14 cellular contexts compared by ENCODE assay signal in the genomic region with DNA sequence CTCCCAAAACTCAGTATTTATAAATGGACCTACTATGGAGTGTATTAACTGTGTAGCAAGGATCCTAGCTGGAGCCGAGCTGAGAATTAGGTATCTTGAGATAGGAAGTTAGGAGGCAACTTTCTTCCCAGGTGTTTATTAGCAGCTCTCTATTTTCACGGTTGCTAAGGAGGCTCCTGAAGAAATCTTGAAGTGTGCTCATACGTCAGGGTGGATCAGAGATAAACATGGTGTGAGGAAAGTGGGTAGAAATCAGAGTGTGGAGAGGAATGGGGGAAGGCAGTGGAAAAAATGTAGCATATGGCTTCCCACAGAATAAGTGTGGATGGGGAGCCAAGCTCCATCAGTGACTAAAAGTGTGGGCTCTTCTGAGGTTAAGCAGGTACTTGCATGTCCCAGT.
DNase-seq lines count a peak whose midpoint lies in the region; TF ChIP-seq lines count a peak whose summit lies in the region.
"Had no signal": no experiment of that assay in that cellular context is flagged by ENCODE, and none has a peak within 500 bp of the region (broad histone marks: within the 10 kb centered on the region; RNA-seq: fewer than 3 reads in every experiment).

No MANE protein-coding gene starts in this region.

- DNase-seq in mammary epithelial cell (peak; percentile 19), breast epithelium (ENCODE audit: low spot score in 2 of 2) (no peak), choroid plexus epithelial cell (ENCODE audit: low read depth) (peak; percentile 1), nephron progenitor cell (no peak), NCI-H2227 treated with DMSO at 0.1 percent for 48 hours (lab: John Stamatoyannopoulos, UW) (no peak), LoVo (ENCODE audit: low spot score) (no peak)
- no peak for DNase-seq in activated CD4-positive, alpha-beta T cell treated with anti-CD3 and anti-CD28 coated beads, Interleukin-2, amount 10 ng/mL, durations not matched to agents 24 days and 14 days
- DNase-seq: 8988T; AML-193; Caco-2; CD8-positive, alpha-beta memory T cell; DND-41; GDM1 had no signal

- H3K27ac ChIP-seq in mammary epithelial cell (ENCODE audit: insufficient read depth, low read depth, low read length) (no peak overlapping the region), breast epithelium (no peak overlapping the region)
- H3K27ac ChIP-seq: BLaER1 had no signal

- H3K27me3 Mint-ChIP-seq in nephron progenitor cell (ENCODE audit: low read depth, poor library complexity): no peaks in the 10 kb centered on the region
- no peaks in the 10 kb centered on the region for H3K27me3 Mint-ChIP-seq in activated CD4-positive, alpha-beta T cell treated with anti-CD3 and anti-CD28 coated beads, Interleukin-2, amount 10 ng/mL, durations not matched to agents 24 days and 14 days
- H3K27me3 Mint-ChIP-seq: CD8-positive, alpha-beta memory T cell had no signal

- no peak overlapping the region for H2AFZ ChIP-seq in mammary epithelial cell (ENCODE audit: low read depth, low read length)

- no peaks in the 10 kb centered on the region for H3K79me2 ChIP-seq in mammary epithelial cell (ENCODE audit: insufficient read depth, low read length)

- H3K9ac ChIP-seq in mammary epithelial cell (ENCODE audit: insufficient read depth, low read length): no peak overlapping the region
- H3K9ac ChIP-seq: BLaER1 had no signal

- peak overlapping the region; percentile 91 for H3K27ac Mint-ChIP-seq in nephron progenitor cell
- H3K27ac Mint-ChIP-seq in activated CD4-positive, alpha-beta T cell treated with anti-CD3 and anti-CD28 coated beads, Interleukin-2, amount 10 ng/mL, durations not matched to agents 24 days and 14 days: no peak overlapping the region
- H3K27ac Mint-ChIP-seq: CD8-positive, alpha-beta memory T cell had no signal

- no peak overlapping the region for H3K4me3 ChIP-seq in mammary epithelial cell (replicated peaks in 1 of 3; ENCODE audit: insufficient read depth in 1 of 3, low read depth in 2 of 3, low read length in 3 of 3)
- H3K4me3 ChIP-seq in breast epithelium: no peak overlapping the region
- no peak overlapping the region for H3K4me3 ChIP-seq in choroid plexus epithelial cell (ENCODE audit: low read depth, low read length)
- H3K4me3 ChIP-seq: BLaER1 had no signal

- no peak overlapping the region for H3K4me3 Mint-ChIP-seq in nephron progenitor cell
- H3K4me3 Mint-ChIP-seq in activated CD4-positive, alpha-beta T cell treated with anti-CD3 and anti-CD28 coated beads, Interleukin-2, amount 10 ng/mL, durations not matched to agents 24 days and 14 days: no peak overlapping the region
- H3K4me3 Mint-ChIP-seq: CD8-positive, alpha-beta memory T cell had no signal

- WGBS in mammary epithelial cell (ENCODE audit: low coverage, missing lambda C conversion rate): 73% methylated on average over 3 of the region's 3 CpGs

- peaks cover 26% of the 10 kb centered on the region for H3K4me1 Mint-ChIP-seq in nephron progenitor cell
- no peaks in the 10 kb centered on the region for H3K4me1 Mint-ChIP-seq in activated CD4-positive, alpha-beta T cell treated with anti-CD3 and anti-CD28 coated beads, Interleukin-2, amount 10 ng/mL, durations not matched to agents 24 days and 14 days
- H3K4me1 Mint-ChIP-seq: CD8-positive, alpha-beta memory T cell had no signal

- CTCF ChIA-PET in mammary epithelial cell (lab: Charles Lee; ENCODE audit: low non-redundant PET): no interaction called here

- intact Hi-C loops in mammary epithelial cell (cut with micrococcal nuclease) (no loop called here), breast epithelium (cut with DNase I; ENCODE audit: low total_unique reads) (no loop called here)
- intact Hi-C loops in activated CD4-positive, alpha-beta T cell treated with anti-CD3 and anti-CD28 coated beads, Interleukin-2, amount 10 ng/mL, durations not matched to agents 24 days and 14 days (cut with micrococcal nuclease): no loop called here

- no peaks in the 10 kb centered on the region for H3K4me1 ChIP-seq in mammary epithelial cell (ENCODE audit: insufficient read depth, low read length)
- no peaks in the 10 kb centered on the region for H3K4me1 ChIP-seq in breast epithelium
- H3K4me1 ChIP-seq: Caco-2 had no signal

- H3K36me3 ChIP-seq in mammary epithelial cell (ENCODE audit: insufficient read depth, low read length): no peaks in the 10 kb centered on the region
- no peaks in the 10 kb centered on the region for H3K36me3 ChIP-seq in breast epithelium
- H3K36me3 ChIP-seq: BLaER1 had no signal

- no TSS peak for BruUV-seq in mammary epithelial cell (replicated peaks; lab: Mats Ljungman, UMichigan)

- H3K36me3 Mint-ChIP-seq in nephron progenitor cell (ENCODE audit: low read depth): no peaks in the 10 kb centered on the region
- H3K36me3 Mint-ChIP-seq in activated CD4-positive, alpha-beta T cell treated with anti-CD3 and anti-CD28 coated beads, Interleukin-2, amount 10 ng/mL, durations not matched to agents 24 days and 14 days (ENCODE audit: low read depth): no peaks in the 10 kb centered on the region
- H3K36me3 Mint-ChIP-seq: CD8-positive, alpha-beta memory T cell had no signal

- H3K9me3 Mint-ChIP-seq in nephron progenitor cell: no peaks in the 10 kb centered on the region
- no peaks in the 10 kb centered on the region for H3K9me3 Mint-ChIP-seq in activated CD4-positive, alpha-beta T cell treated with anti-CD3 and anti-CD28 coated beads, Interleukin-2, amount 10 ng/mL, durations not matched to agents 24 days and 14 days
- H3K9me3 Mint-ChIP-seq: CD8-positive, alpha-beta memory T cell had no signal

- dilution Hi-C loops in mammary epithelial cell (cut with HindIII; ENCODE audit: low sequenced_read_pairs): no loop called here

- no peaks in the 10 kb centered on the region for H4K20me1 ChIP-seq in mammary epithelial cell (ENCODE audit: insufficient read depth, low read length)
- H4K20me1 ChIP-seq: BLaER1 had no signal

- no peaks in the 10 kb centered on the region for H3K27me3 ChIP-seq in mammary epithelial cell (ENCODE audit: insufficient read depth, low read length)
- H3K27me3 ChIP-seq in breast epithelium: no peaks in the 10 kb centered on the region
- H3K27me3 ChIP-seq: BLaER1 had no signal

- in situ Hi-C loops in mammary epithelial cell (cut with MboI; ENCODE audit: low sequenced_read_pairs in 2 of 2): no loop called here

- H3K9me3 ChIP-seq in mammary epithelial cell (replicated peaks; ENCODE audit: insufficient read depth, low read length) (no peaks in the 10 kb centered on the region), breast epithelium (no peaks in the 10 kb centered on the region)
- H3K9me3 ChIP-seq: BLaER1, Caco-2 had no signal

- no peak for TF ChIP-seq POLR2A in breast epithelium (IDR thresholded peaks at IDR 0.05)

- TF ChIP-seq CTCF in mammary epithelial cell (conservative IDR thresholded peaks at IDR 0.05 in 1 of 2, IDR thresholded peaks at IDR 0.05 in 1 of 2; ENCODE audit: extremely low read depth in 1 of 2, insufficient read depth in 1 of 2, low read depth in 1 of 2, low read length in 2 of 2): no peak
- TF ChIP-seq CTCF in breast epithelium (IDR thresholded peaks at IDR 0.05): no peak
- TF ChIP-seq CTCF in choroid plexus epithelial cell (conservative IDR thresholded peaks at IDR 0.05; ENCODE audit: low read depth, low read length): no peak
- no peak for TF ChIP-seq CTCF in nephron progenitor cell (IDR thresholded peaks at IDR 0.05)

- H3K4me2 ChIP-seq in mammary epithelial cell (ENCODE audit: insufficient read depth, low read depth, low read length): no peak overlapping the region
- H3K4me2 ChIP-seq: BLaER1 had no signal

Comparison
In these comparisons a context has a peak if more than half of its experiments do, and no peak if none do; other contexts are left out.
1. DNase-seq: peak in mammary epithelial cell (single experiment) and choroid plexus epithelial cell (single experiment); none in breast epithelium (0 of 2), nephron progenitor cell (single experiment), NCI-H2227 treated with DMSO at 0.1 percent for 48 hours (single experiment), activated CD4-positive, alpha-beta T cell treated with anti-CD3 and anti-CD28 coated beads, Interleukin-2, amount 10 ng/mL, durations not matched to agents 24 days and 14 days (single experiment) and LoVo (single experiment).